ENCODE assay signal across 9 cellular contexts in the genomic region with DNA sequence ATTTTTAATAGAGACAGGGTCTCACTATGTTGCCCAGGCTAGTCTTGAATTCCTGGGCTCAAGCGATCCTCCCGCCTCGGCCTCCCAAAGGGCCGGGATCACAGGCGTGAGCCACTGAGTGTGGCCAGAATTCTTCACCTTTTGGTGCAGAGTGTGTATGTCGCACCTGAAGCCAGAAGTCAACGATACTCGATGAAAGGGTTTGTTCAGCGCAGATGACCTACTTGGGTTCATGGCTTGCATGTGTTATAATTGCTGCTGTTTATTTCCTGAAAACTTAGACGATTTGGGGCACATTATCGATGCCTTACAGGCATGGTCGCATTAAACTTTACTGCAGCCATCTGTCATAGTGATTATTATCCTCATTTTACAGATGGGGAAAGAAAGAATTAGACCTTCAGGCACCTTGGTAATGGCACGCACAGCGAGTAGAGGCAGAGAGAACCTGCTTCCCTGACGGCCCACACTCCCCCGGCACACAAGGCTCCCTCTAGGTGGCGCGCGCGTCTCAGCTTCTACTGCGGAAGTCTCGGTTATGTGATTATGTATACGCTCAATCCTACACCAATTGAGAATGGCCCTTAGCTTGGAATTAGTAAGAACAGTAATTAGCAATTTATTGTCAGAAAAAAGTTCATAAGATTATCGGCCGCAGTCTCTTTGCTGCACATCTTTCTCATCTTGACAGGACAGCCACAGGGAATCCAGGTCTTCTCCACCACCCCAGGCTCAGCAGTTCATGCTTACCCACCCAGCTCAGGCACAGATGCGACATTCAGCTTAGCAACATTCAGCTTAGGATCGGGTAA.
A peak's percentile ranks its signal among the peaks of the same experiment; 100 is the strongest.
DNase-seq lines count a peak whose midpoint lies in the region; ATAC-seq and TF ChIP-seq lines count a peak whose summit lies in the region.
"Had no signal": no experiment of that assay in that cellular context is flagged by ENCODE, and none has a peak within 500 bp of the region (broad histone marks: within the 10 kb centered on the region; RNA-seq: fewer than 3 reads in every experiment).

No MANE protein-coding gene starts in this region.

- intact Hi-C loops in testis (cut with DNase I; ENCODE audit: low total_unique reads): loop anchor here (10.0 kb wide), 1 partner anchor 265 kb away; no protein-coding TSS in a partner anchor

- H3K9me3 ChIP-seq in SJSA1 (replicated peaks) (no peaks in the 10 kb centered on the region), gastroesophageal sphincter (no peaks in the 10 kb centered on the region), testis (no peaks in the 10 kb centered on the region)

- H3K4me3 ChIP-seq in NB4 (ENCODE audit: low read depth, low read length): no peak overlapping the region
- H3K4me3 ChIP-seq in SJSA1: no peak overlapping the region
- no peak overlapping the region for H3K4me3 ChIP-seq in gastroesophageal sphincter
- no peak overlapping the region for H3K4me3 ChIP-seq in testis
- H3K4me3 ChIP-seq: skin epidermis had no signal

- H3K9me3 Mint-ChIP-seq in osteocyte (ENCODE audit: unreplicated experiment): no peaks in the 10 kb centered on the region

- H3K36me3 Mint-ChIP-seq in osteocyte (ENCODE audit: unreplicated experiment): no peaks in the 10 kb centered on the region

- DNase-seq in G401 (ENCODE audit: low spot score) (peak; percentile 86), HEK293T (ENCODE audit: extremely low spot score) (peak; percentile 78), NB4 (ENCODE audit: low read depth) (peak; percentile 90), SJSA1 (ENCODE audit: low read depth in 1 of 2, low spot score in 2 of 2) (peak; percentile 56 to 68), activated gamma-delta T cell treated with Interleukin-2 at 50 U/mL for 16 hours (peak; percentile 83), osteocyte (ENCODE audit: extremely low spot score, unreplicated experiment) (peak; percentile 89), testis (peak; percentile 89)

- no peaks in the 10 kb centered on the region for H3K4me1 ChIP-seq in SJSA1 (replicated peaks)
- H3K4me1 ChIP-seq in gastroesophageal sphincter: peaks cover 0 to 15% (median 7%) of the 10 kb centered on the region in 3 donors
- H3K4me1 ChIP-seq in testis: no peaks in the 10 kb centered on the region

- no peak overlapping the region for H3K27ac ChIP-seq in SJSA1
- H3K27ac ChIP-seq in gastroesophageal sphincter: no peak overlapping the region
- no peak overlapping the region for H3K27ac ChIP-seq in testis

- TF ChIP-seq CTCF in NB4 (IDR thresholded peaks at IDR 0.05; ENCODE audit: low read depth, low read length) (peak; percentile 94), gastroesophageal sphincter (IDR thresholded peaks at IDR 0.05) (peak; percentile 46 to 80 (median 60)), osteocyte (IDR thresholded peaks at IDR 0.05) (peak; percentile 86), testis (IDR thresholded peaks at IDR 0.05) (peak in 2 of 3 experiments; percentile 65 to 79)

- H3K36me3 ChIP-seq in SJSA1 (no peaks in the 10 kb centered on the region), gastroesophageal sphincter (no peaks in the 10 kb centered on the region), testis (ENCODE audit: low read depth, missing control alignments) (no peaks in the 10 kb centered on the region)

- peaks cover 11% of the 10 kb centered on the region for H3K27me3 Mint-ChIP-seq in osteocyte (ENCODE audit: unreplicated experiment)

- no peaks in the 10 kb centered on the region; the same call in none of the 2 replicates for H3K27me3 ChIP-seq in SJSA1 (replicated peaks)
- no peaks in the 10 kb centered on the region for H3K27me3 ChIP-seq in gastroesophageal sphincter
- no peaks in the 10 kb centered on the region for H3K27me3 ChIP-seq in testis

- POLR2A ChIA-PET in HEK293T (lab: Yijun Ruan, JAX): no interaction called here

- peak; percentile 53 for ATAC-seq in gastroesophageal sphincter

- no peak overlapping the region for H3K27ac Mint-ChIP-seq in osteocyte (ENCODE audit: unreplicated experiment)

- in situ Hi-C loops in G401 (cut with HindIII; ENCODE audit: low sequenced_read_pairs): no loop called here

- H3K4me1 Mint-ChIP-seq in osteocyte (ENCODE audit: unreplicated experiment): peaks cover 16% of the 10 kb centered on the region

- WGBS in gastroesophageal sphincter (ENCODE audit: low coverage in 1 of 2), 2 donors: 25 to 29% methylated on average over 20 to 23 of the region's 27 CpGs
- 17 to 18% methylated on average over 27 of the region's 27 CpGs for WGBS in testis, 2 donors

- CTCF ChIA-PET in HEK293T (lab: Yijun Ruan, JAX): interaction anchor here (0.6 to 2.7 kb wide), 13 partner anchors 9 to 550 kb away, joined by 3 to 29 read pairs (median 4); no protein-coding TSS in a partner anchor

- H3K4me3 Mint-ChIP-seq in osteocyte (ENCODE audit: unreplicated experiment): no peak overlapping the region

- TF ChIP-seq EP300 in gastroesophageal sphincter (IDR thresholded peaks at IDR 0.05): no peak

- TF ChIP-seq POLR2A in NB4 (IDR thresholded peaks at IDR 0.05; ENCODE audit: extremely low read depth, insufficient read length) (no peak), gastroesophageal sphincter (IDR thresholded peaks at IDR 0.05) (no peak), testis (IDR thresholded peaks at IDR 0.05) (no peak)

TF ChIP-seq in HEK293T, 16 proteins besides CTCF, POLR2A, EP300 and RAD21:
- 0 out of 2 replicates have a peak, but pooled peaks have one; percentile 13 for TF ChIP-seq ARNT (IDR thresholded peaks at IDR 0.05)
- TF ChIP-seq FOXM1 (IDR thresholded peaks at IDR 0.05; ENCODE audit: borderline replicate concordance): no peak
- no peak for TF ChIP-seq HDGF (IDR thresholded peaks at IDR 0.05; ENCODE audit: borderline replicate concordance)
- TF ChIP-seq BHLHE40 (IDR thresholded peaks at IDR 0.05; ENCODE audit: borderline replicate concordance): no peak
